ENCODE assay signal across 30 cellular contexts in the genomic region with DNA sequence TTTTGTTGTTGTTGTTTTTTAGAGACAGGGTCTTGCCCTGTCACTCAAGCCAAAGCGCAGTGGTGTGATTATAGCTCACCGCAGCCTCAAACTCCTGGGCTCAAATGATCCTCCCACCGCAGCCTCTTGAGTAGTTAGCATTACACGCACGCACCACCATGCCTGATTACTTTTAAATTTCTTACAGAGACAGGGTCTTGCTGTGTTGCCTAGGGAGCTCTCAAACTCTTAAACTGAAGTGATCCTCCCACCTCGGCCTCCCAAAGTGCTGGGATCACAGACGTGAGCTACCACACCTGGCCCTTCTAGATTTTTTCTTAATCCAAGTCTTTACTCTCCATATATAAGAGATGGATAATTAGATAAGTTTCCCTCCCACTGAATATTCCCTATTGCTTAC.
"Had no signal": no experiment of that assay in that cellular context is flagged by ENCODE, and none has a peak within 500 bp of the region (broad histone marks: within the 10 kb centered on the region; RNA-seq: fewer than 3 reads in every experiment).

No MANE protein-coding gene starts in this region.

- H3K36me3 ChIP-seq: adrenal gland, SJCRH30 had no signal

- H3K27ac ChIP-seq: adrenal gland, KMS-11, SJCRH30, SK-N-MC had no signal

- H3K4me1 ChIP-seq: SJCRH30 had no signal

- H3K27me3 ChIP-seq: adrenal gland, SJCRH30 had no signal

- H3K27me3 Mint-ChIP-seq: activated CD4-positive, alpha-beta T cell treated with anti-CD3 and anti-CD28 coated beads for 36 hours; activated CD4-positive, alpha-beta T cell treated with anti-CD3 and anti-CD28 coated beads, Interleukin-2, amount 10 ng/mL, durations not matched to agents 7 days and 5 days; brain had no signal

- H3K27ac Mint-ChIP-seq: activated CD4-positive, alpha-beta T cell treated with anti-CD3 and anti-CD28 coated beads for 36 hours; activated CD4-positive, alpha-beta T cell treated with anti-CD3 and anti-CD28 coated beads, Interleukin-2, amount 10 ng/mL, durations not matched to agents 7 days and 5 days; activated CD8-positive, alpha-beta T cell treated with anti-CD3 and anti-CD28 coated beads, Interleukin-2, amount 10 ng/mL, durations not matched to agents 7 days and 5 days; activated naive CD4-positive, alpha-beta T cell treated with anti-CD3 and anti-CD28 coated beads for 36 hours; activated naive CD4-positive, alpha-beta T cell treated with anti-CD3 and anti-CD28 coated beads, Interleukin-2, amount 50 U/mL, for 72 hours; activated T-helper 1 cell treated with anti-CD3 and anti-CD28 coated beads, Interleukin-12 subunit alpha, Interleukin-12 subunit beta, Interleukin-2, Interleukin-4 antibody, amounts not matched to agents 30 ng/mL and 10 ng/mL and 1 ng/mL, durations not matched to agents 14 hours and 24 hours and 36 hours; T-helper 2 cell treated with Interferon-gamma antibody and Interleukin-4, amounts not matched to agents 5 μg/mL and 100 μg/mL, for 36 hours; WTC11 had no signal

- H3K36me3 Mint-ChIP-seq: activated naive CD4-positive, alpha-beta T cell treated with anti-CD3 and anti-CD28 coated beads, Interleukin-2, amount 50 U/mL, for 72 hours; brain; WTC11 had no signal

- H3K9me3 ChIP-seq: adrenal gland, SJCRH30 had no signal

- H3K9me3 Mint-ChIP-seq: activated CD4-positive, alpha-beta T cell treated with anti-CD3 and anti-CD28 coated beads, Interleukin-2, amount 10 ng/mL, durations not matched to agents 7 days and 5 days; activated naive CD4-positive, alpha-beta T cell treated with anti-CD3 and anti-CD28 coated beads for 36 hours; activated naive CD4-positive, alpha-beta T cell treated with anti-CD3 and anti-CD28 coated beads, Interleukin-2, amount 50 U/mL, for 72 hours; activated T-cell treated with anti-CD3 and anti-CD28 coated beads, Interleukin-2, amount 50 U/mL, for 4 hours; activated T-helper 1 cell treated with anti-CD3 and anti-CD28 coated beads, Interleukin-12 subunit alpha, Interleukin-12 subunit beta, Interleukin-2, Interleukin-4 antibody, amounts not matched to agents 30 ng/mL and 10 ng/mL and 1 ng/mL, durations not matched to agents 14 hours and 24 hours and 36 hours; brain; T-helper 2 cell treated with Interferon-gamma antibody and Interleukin-4, amounts not matched to agents 5 μg/mL and 100 μg/mL, for 36 hours; WTC11 had no signal

- DNase-seq: activated CD4-positive, alpha-beta T cell treated with anti-CD3 and anti-CD28 coated beads for 36 hours; activated CD4-positive, alpha-beta T cell treated with anti-CD3 and anti-CD28 coated beads, Interleukin-2, amount 10 ng/mL, durations not matched to agents 7 days and 5 days; activated CD4-positive, alpha-beta T cell treated with anti-CD3 and anti-CD28 coated beads, Interleukin-2, amount 50 U/mL, for 48 hours; activated CD8-positive, alpha-beta T cell treated with anti-CD3 and anti-CD28 coated beads, Interleukin-2, amount 10 ng/mL, durations not matched to agents 7 days and 5 days; activated gamma-delta T cell treated with Interleukin-2 at 50 U/mL for 16 hours; activated naive CD4-positive, alpha-beta T cell treated with anti-CD3 and anti-CD28 coated beads for 36 hours; activated T-cell treated with anti-CD3 and anti-CD28 coated beads for 4 hours; activated T-cell treated with anti-CD3 and anti-CD28 coated beads, Interleukin-2, amount 50 U/mL, for 4 hours; adrenal gland; anterior cingulate cortex; central memory CD4-positive, alpha-beta T cell; NCI-H1092 treated with DMSO at 0.1 percent for 48 hours; NCI-H1417 treated with DMSO at 0.1 percent for 48 hours; NCI-H187 treated with DMSO at 0.1 percent for 48 hours; NCI-H2081; NCI-H2171 treated with DMSO at 0.1 percent for 48 hours; NCI-H2227 treated with DMSO at 0.1 percent for 48 hours; NCI-H446 treated with DMSO at 0.1 percent for 48 hours; NCI-H524; SHP77; SJCRH30 had no signal

- H3K4me3 Mint-ChIP-seq: activated CD4-positive, alpha-beta T cell treated with anti-CD3 and anti-CD28 coated beads for 36 hours; activated CD4-positive, alpha-beta T cell treated with anti-CD3 and anti-CD28 coated beads, Interleukin-2, amount 10 ng/mL, durations not matched to agents 7 days and 5 days; activated CD8-positive, alpha-beta T cell treated with anti-CD3 and anti-CD28 coated beads, Interleukin-2, amount 10 ng/mL, durations not matched to agents 7 days and 5 days; activated naive CD4-positive, alpha-beta T cell treated with anti-CD3 and anti-CD28 coated beads for 36 hours; activated T-cell treated with anti-CD3 and anti-CD28 coated beads, Interleukin-2, amount 50 U/mL, for 4 hours; activated T-helper 1 cell treated with anti-CD3 and anti-CD28 coated beads, Interleukin-12 subunit alpha, Interleukin-12 subunit beta, Interleukin-2, Interleukin-4 antibody, amounts not matched to agents 30 ng/mL and 10 ng/mL and 1 ng/mL, durations not matched to agents 14 hours and 24 hours and 36 hours; brain; T-helper 2 cell treated with Interferon-gamma antibody and Interleukin-4, amounts not matched to agents 5 μg/mL and 100 μg/mL, for 36 hours; WTC11 had no signal

- H3K4me1 Mint-ChIP-seq: activated CD4-positive, alpha-beta T cell treated with anti-CD3 and anti-CD28 coated beads, Interleukin-2, amount 10 ng/mL, durations not matched to agents 7 days and 5 days had no signal

- ATAC-seq: activated CD4-positive, alpha-beta T cell treated with anti-CD3 and anti-CD28 coated beads for 36 hours; activated CD4-positive, CD25-positive, alpha-beta regulatory T cell treated with anti-CD3 and anti-CD28 coated beads, Interleukin-2, amount 50 U/mL, for 24 hours; activated CD8-positive, alpha-beta T cell treated with anti-CD3 and anti-CD28 coated beads, Interleukin-2, amount 10 ng/mL, durations not matched to agents 7 days and 5 days; activated naive CD4-positive, alpha-beta T cell treated with anti-CD3 and anti-CD28 coated beads, Interleukin-2, amount 50 U/mL, for 72 hours; activated T-cell treated with anti-CD3 and anti-CD28 coated beads, Interleukin-2, amount 50 U/mL, for 4 hours; Panc1; WTC11 had no signal

- H3K4me3 ChIP-seq: adrenal gland, SJCRH30, SK-N-MC had no signal
